ENCODE assay signal across 11 cellular contexts in the genomic region with DNA sequence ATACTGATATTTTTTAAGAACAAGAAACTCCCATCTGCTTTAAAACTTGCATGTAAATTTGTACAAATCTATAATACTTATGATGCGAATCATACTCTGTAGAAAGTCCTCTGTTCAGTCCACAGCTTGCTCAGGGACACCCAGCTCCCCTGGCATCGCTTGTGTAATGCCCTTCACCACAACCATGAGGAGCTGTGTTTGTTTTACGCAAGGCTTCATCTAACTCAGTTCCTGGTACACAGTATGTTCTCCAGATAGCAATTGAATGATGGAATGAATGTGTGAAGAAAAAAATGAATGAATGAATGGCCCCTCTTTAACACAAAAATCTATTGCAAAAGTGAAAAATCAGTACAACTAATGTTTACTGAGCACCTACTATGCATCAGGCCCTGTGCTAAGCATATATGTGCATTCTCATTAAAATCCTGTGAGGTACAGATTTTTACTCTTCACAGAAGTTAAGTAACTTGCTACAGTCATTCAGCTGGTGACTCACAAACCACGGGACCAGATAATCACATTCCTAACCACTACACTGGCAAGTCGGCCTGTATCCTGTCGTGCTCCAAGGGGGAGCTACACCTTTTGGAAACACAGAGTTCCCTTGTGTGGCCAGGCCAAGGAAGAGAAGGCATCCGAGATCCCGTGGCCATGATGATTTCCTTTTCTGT. TPM values are rescaled to one million over a fixed set of nuclear protein-coding genes. Genes with fewer than 3 reads are reported as not detected.
DNase-seq lines count a peak whose midpoint lies in the region; ATAC-seq and TF ChIP-seq lines count a peak whose summit lies in the region.
"Had no signal": no experiment of that assay in that cellular context is flagged by ENCODE, and none has a peak within 500 bp of the region (broad histone marks: within the 10 kb centered on the region; RNA-seq: fewer than 3 reads in every experiment).

No MANE protein-coding gene starts in this region.

- H4K8ac ChIP-seq in mesenchymal stem cell (ENCODE audit: low read length): no peak overlapping the region

- peak overlapping the region in 1 of 2 experiments; percentile 77 for H3K4ac ChIP-seq in mesenchymal stem cell (ENCODE audit: low read depth in 1 of 2, low read length in 2 of 2)

- intact Hi-C loops in Calu3 (cut with micrococcal nuclease; ENCODE audit: unreplicated experiment): loop anchor here (2.0 to 10.0 kb wide), 4 partner anchors 137 to 213 kb away; partner anchors contain the start of gene TMEM165

- H3K27ac ChIP-seq in mesenchymal stem cell (ENCODE audit: low read length, poor library complexity, severe bottlenecking): peak overlapping the region; percentile 90

- no peak overlapping the region for H2AK5ac ChIP-seq in mesenchymal stem cell (ENCODE audit: low read length, severe bottlenecking)

- H3K4me1 ChIP-seq in mesenchymal stem cell (ENCODE audit: control insufficient read depth, insufficient read depth, low read depth, low read length): peaks cover 5% of the 10 kb centered on the region

- H2BK120ac ChIP-seq in mesenchymal stem cell (ENCODE audit: low read depth, low read length): no peak overlapping the region

- no peak for TF ChIP-seq CTCF in Calu3 (IDR thresholded peaks at IDR 0.05; ENCODE audit: unreplicated experiment)
- TF ChIP-seq CTCF in chondrocyte (IDR thresholded peaks at IDR 0.05): no peak

- H3K9me3 Mint-ChIP-seq in Calu3 (ENCODE audit: low read depth, unreplicated experiment): peaks cover 5% of the 10 kb centered on the region
- H3K9me3 Mint-ChIP-seq in chondrocyte (ENCODE audit: low read depth): peaks cover 5% of the 10 kb centered on the region

- H3K23ac ChIP-seq in mesenchymal stem cell (ENCODE audit: low read length in 2 of 2): no peak overlapping the region

- H3K27ac Mint-ChIP-seq in Calu3 (ENCODE audit: unreplicated experiment) (peak overlapping the region; percentile 82), chondrocyte (ENCODE audit: unreplicated experiment) (peak overlapping the region; percentile 28)

- BruUV-seq in Calu3 (replicated peaks; lab: Mats Ljungman, UMichigan): no TSS peak

- peak overlapping the region; percentile 4 to 90 for H3K18ac ChIP-seq in mesenchymal stem cell (ENCODE audit: low read depth in 1 of 2, low read length in 2 of 2)

- no peaks in the 10 kb centered on the region for H3K79me1 ChIP-seq in mesenchymal stem cell (replicated peaks; ENCODE audit: low read length, poor library complexity, severe bottlenecking)

- H3K4me3 Mint-ChIP-seq in Calu3 (ENCODE audit: low read depth, unreplicated experiment) (peak overlapping the region; percentile 30), chondrocyte (ENCODE audit: unreplicated experiment) (no peak overlapping the region)

- no peaks in the 10 kb centered on the region for H3K9me3 ChIP-seq in mesenchymal stem cell (ENCODE audit: control insufficient read depth, low read length)

- H3K4me3 ChIP-seq in mesenchymal stem cell (ENCODE audit: insufficient read depth in 1 of 2, low read depth in 1 of 2, low read length in 2 of 2): peak overlapping the region in 1 of 2 experiments; percentile 10

- ATAC-seq in HG02852 (IDR thresholded peaks at IDR 0.05; ENCODE audit: unreplicated experiment): no peak
- no peak for ATAC-seq in GM21367 (IDR thresholded peaks at IDR 0.05; ENCODE audit: unreplicated experiment)

- peak overlapping the region in 1 of 2 experiments; percentile 99 for H2BK12ac ChIP-seq in mesenchymal stem cell (ENCODE audit: low read length in 2 of 2)

- peak overlapping the region; percentile 49 for H3K9ac ChIP-seq in mesenchymal stem cell (ENCODE audit: low read length)

- H3K36me3 ChIP-seq in mesenchymal stem cell (ENCODE audit: control insufficient read depth in 1 of 2, insufficient read depth in 2 of 2, low read depth in 1 of 2, low read length in 2 of 2): no peaks in the 10 kb centered on the region

- DNase-seq in Calu3 (peak; percentile 71), LHCN-M2 (ENCODE audit: low read depth) (peak; percentile 97), chondrocyte (ENCODE audit: low spot score) (no peak), mesenchymal stem cell (peak; percentile 95), T-helper 2 cell (no peak), NCI-H1694 treated with DMSO at 0.1 percent for 48 hours (lab: John Stamatoyannopoulos, UW) (no peak)
- DNase-seq: anterior cingulate cortex, NCI-H187, T-helper 9 cell had no signal

- H2AFZ ChIP-seq in mesenchymal stem cell (ENCODE audit: low read depth, low read length): peak overlapping the region; percentile 15

- H3K27me3 ChIP-seq in mesenchymal stem cell (ENCODE audit: control insufficient read depth in 1 of 2, insufficient read depth in 1 of 2, low read length in 2 of 2): no peaks in the 10 kb centered on the region

- H4K91ac ChIP-seq in mesenchymal stem cell (ENCODE audit: low read length): no peak overlapping the region

- WGBS in mesenchymal stem cell: 6% methylated on average over 6 of the region's 8 CpGs

- H3K14ac ChIP-seq in mesenchymal stem cell (ENCODE audit: low read length in 2 of 2): no peak overlapping the region

- H2BK5ac ChIP-seq in mesenchymal stem cell (ENCODE audit: low read depth, low read length, poor library complexity, severe bottlenecking): no peak overlapping the region

- H3K27me3 Mint-ChIP-seq in Calu3 (ENCODE audit: unreplicated experiment) (no peaks in the 10 kb centered on the region), chondrocyte (ENCODE audit: low read depth) (no peaks in the 10 kb centered on the region)

- CTCF ChIA-PET in Calu3 (lab: Charles Lee): interaction anchor here (0.5 to 2.3 kb wide), 18 partner anchors 9 to 1042 kb away, joined by 3 to 13 read pairs (median 4); partner anchors contain the start of genes CLOCK and SRD5A3

- H3K36me3 Mint-ChIP-seq in Calu3 (ENCODE audit: insufficient read depth, unreplicated experiment): peaks cover 11% of the 10 kb centered on the region
- H3K36me3 Mint-ChIP-seq in chondrocyte (ENCODE audit: low read depth): no peaks in the 10 kb centered on the region

- no peak overlapping the region for H3K4me2 ChIP-seq in mesenchymal stem cell (ENCODE audit: low read length, poor library complexity, severe bottlenecking)

- H3K4me1 Mint-ChIP-seq in Calu3 (ENCODE audit: low read depth, unreplicated experiment) (peaks cover 45% of the 10 kb centered on the region), chondrocyte (ENCODE audit: low read depth) (peaks cover 37% of the 10 kb centered on the region)

- H2BK15ac ChIP-seq in mesenchymal stem cell (ENCODE audit: low read depth, poor library complexity, severe bottlenecking): no peak overlapping the region

RNA-seq across cellular contexts. Expression of gene KDR, which starts 58.7 kb away (rescaled TPM):
- 0.09 TPM in 1 of 2 replicates, not detected in the other for total RNA-seq in Calu3 (2022)
- 15.8 and 19.3 TPM in 2 replicates for total RNA-seq in LHCN-M2 (2014; rRNA removed)
- polyA plus RNA-seq in LHCN-M2 (2012): 0.33 TPM
- 0.67 to 8.6 TPM (median 0.77 TPM) in 3 replicates for total RNA-seq in chondrocyte
- 1.7 TPM for polyA plus RNA-seq in mesenchymal stem cell (2013, experiment 1 of 2)
- 1.5 TPM for polyA plus RNA-seq in mesenchymal stem cell (2013, experiment 2 of 2)

Comparison
In these comparisons a context has a peak if more than half of its experiments do, and no peak if none do; other contexts are left out.
1. DNase-seq: peak in Calu3 (single experiment), LHCN-M2 (single experiment) and mesenchymal stem cell (single experiment); none in chondrocyte (single experiment), T-helper 2 cell (0 of 5) and NCI-H1694 treated with DMSO at 0.1 percent for 48 hours (single experiment).